Comparison of ENCODE assay signal across 8 cellular contexts in the genomic region with DNA sequence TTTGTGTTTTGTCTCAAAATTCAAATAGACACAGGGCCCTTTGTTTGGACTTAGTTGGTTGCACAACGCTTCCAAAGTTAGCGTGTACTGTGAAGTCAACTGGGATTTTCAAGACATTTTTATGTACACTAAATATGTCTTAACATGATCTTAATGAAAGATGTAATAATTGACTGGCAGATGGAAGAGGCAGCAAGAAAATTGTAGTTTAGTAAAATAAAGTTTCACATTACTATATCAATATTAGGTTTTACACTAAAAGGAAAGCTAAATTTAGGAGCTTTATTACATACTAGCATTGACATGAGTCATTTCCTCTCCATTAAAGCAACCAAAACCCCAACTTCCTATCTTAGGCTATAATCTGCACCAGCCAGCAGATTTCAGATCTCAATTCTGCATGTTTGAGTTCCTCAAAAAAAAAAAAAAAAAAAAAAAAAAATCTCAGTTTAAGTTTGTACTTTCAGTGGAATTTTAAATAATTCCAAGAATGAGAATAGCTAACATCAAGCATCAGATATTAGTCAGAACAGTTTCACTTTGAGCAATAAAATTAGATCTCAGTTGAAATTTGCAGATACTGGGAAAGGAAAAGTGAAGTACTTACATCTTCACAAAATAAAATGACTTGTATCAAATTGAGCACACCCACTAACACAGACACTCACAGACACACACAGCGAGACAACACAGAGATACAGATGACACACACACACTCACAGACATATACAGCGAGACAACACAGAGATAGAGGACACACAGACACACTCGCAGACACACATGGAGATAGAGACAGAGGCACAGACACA.
DNase-seq lines count a peak whose midpoint lies in the region; ATAC-seq, FAIRE-seq and TF ChIP-seq lines count a peak whose summit lies in the region.

No MANE protein-coding gene starts in this region.

- H3K27me3 ChIP-seq in right cardiac atrium (ENCODE audit: control insufficient read depth, insufficient read depth) (no peaks in the 10 kb centered on the region), suprapubic skin (no peaks in the 10 kb centered on the region)

- no peak overlapping the region for H3K4me3 ChIP-seq in right cardiac atrium (ENCODE audit: low read length)
- no peak overlapping the region for H3K4me3 ChIP-seq in suprapubic skin

- peak overlapping the region; percentile 19 for H3K27ac ChIP-seq in right cardiac atrium (ENCODE audit: low read length)
- H3K27ac ChIP-seq in suprapubic skin = peak overlapping the region; percentile 64

- no peaks in the 10 kb centered on the region for H3K27me3 Mint-ChIP-seq in activated T-helper 2 cell treated with anti-CD3 and anti-CD28 coated beads, Interferon-gamma antibody, Interleukin-2, Interleukin-4, amounts not matched to agents 10 μg/mL and 5 μg/mL and 100 μg/mL, durations not matched to agents 14 hours and 24 hours and 36 hours (ENCODE audit: low read depth)
- no peaks in the 10 kb centered on the region for H3K27me3 Mint-ChIP-seq in Calu3 (ENCODE audit: unreplicated experiment)

- no TSS peak for BruUV-seq in Calu3 (replicated peaks; lab: Mats Ljungman, UMichigan)

- no peak for FAIRE-seq in HTR-8/SVneo (lab: Jason Lieb, UNC)

- no peak overlapping the region for H3K4me3 Mint-ChIP-seq in activated T-helper 2 cell treated with anti-CD3 and anti-CD28 coated beads, Interferon-gamma antibody, Interleukin-2, Interleukin-4, amounts not matched to agents 10 μg/mL and 5 μg/mL and 100 μg/mL, durations not matched to agents 14 hours and 24 hours and 36 hours (ENCODE audit: low read depth)
- no peak overlapping the region for H3K4me3 Mint-ChIP-seq in Calu3 (ENCODE audit: low read depth, unreplicated experiment)

- CTCF ChIA-PET in Calu3 (lab: Charles Lee) = interaction anchor here (0.7 to 1.9 kb wide), 5 partner anchors 14 to 637 kb away, joined by 3 to 8 read pairs (median 3); no protein-coding TSS in a partner anchor

- TF ChIP-seq EP300 in suprapubic skin (IDR thresholded peaks at IDR 0.05) = no peak

- no peaks in the 10 kb centered on the region for H3K9me3 ChIP-seq in right cardiac atrium (ENCODE audit: control insufficient read depth, low read length)
- no peaks in the 10 kb centered on the region for H3K9me3 ChIP-seq in suprapubic skin

- TF ChIP-seq POLR2A in suprapubic skin (IDR thresholded peaks at IDR 0.05) = no peak

- no peaks in the 10 kb centered on the region for H3K36me3 ChIP-seq in suprapubic skin

- DNase-seq in GM03348 (ENCODE audit: low spot score) (peak; percentile 77), HTR-8/SVneo (ENCODE audit: insufficient read length, low spot score) (peak; percentile 32), right cardiac atrium (no peak), suprapubic skin (ENCODE audit: low spot score in 2 of 2) (no peak), omental fat pad (ENCODE audit: low spot score) (no peak), Calu3 (no peak)
- DNase-seq in activated T-helper 2 cell treated with anti-CD3 and anti-CD28 coated beads, Interferon-gamma antibody, Interleukin-2, Interleukin-4, amounts not matched to agents 10 μg/mL and 5 μg/mL and 100 μg/mL, durations not matched to agents 14 hours and 24 hours and 36 hours (ENCODE audit: low spot score) = peak; percentile 37

- TF ChIP-seq CTCF in suprapubic skin (IDR thresholded peaks at IDR 0.05) (no peak), omental fat pad (IDR thresholded peaks at IDR 0.05) (no peak), Calu3 (IDR thresholded peaks at IDR 0.05; ENCODE audit: unreplicated experiment) (no peak)

- H3K4me1 ChIP-seq in right cardiac atrium (ENCODE audit: control insufficient read depth, insufficient read depth, low read length) = peaks cover 8% of the 10 kb centered on the region
- H3K4me1 ChIP-seq in suprapubic skin = peaks cover 16% of the 10 kb centered on the region

- intact Hi-C loops in activated T-helper 2 cell treated with anti-CD3 and anti-CD28 coated beads, Interferon-gamma antibody, Interleukin-2, Interleukin-4, amounts not matched to agents 10 μg/mL and 5 μg/mL and 100 μg/mL, durations not matched to agents 14 hours and 24 hours and 36 hours (cut with micrococcal nuclease) = loop anchor here (1.0 to 10.0 kb wide), 11 partner anchors 57 to 667 kb away; a partner anchor contains a TSS
- intact Hi-C loops in right cardiac atrium (cut with DNase I) = no loop called here
- intact Hi-C loops in Calu3 (cut with micrococcal nuclease; ENCODE audit: unreplicated experiment) = loop anchor here (5.0 kb wide), 1 partner anchor 641 kb away; no protein-coding TSS in a partner anchor

- WGBS in right cardiac atrium = 53% methylated on average over 5 of the region's 5 CpGs
- WGBS in suprapubic skin = 49% methylated on average over 5 of the region's 5 CpGs

- H3K27ac Mint-ChIP-seq in activated T-helper 2 cell treated with anti-CD3 and anti-CD28 coated beads, Interferon-gamma antibody, Interleukin-2, Interleukin-4, amounts not matched to agents 10 μg/mL and 5 μg/mL and 100 μg/mL, durations not matched to agents 14 hours and 24 hours and 36 hours = no peak overlapping the region
- no peak overlapping the region for H3K27ac Mint-ChIP-seq in Calu3 (ENCODE audit: unreplicated experiment)

- ATAC-seq in GM21529 (IDR thresholded peaks at IDR 0.05; ENCODE audit: unreplicated experiment) = peak; percentile 61
- ATAC-seq in right cardiac atrium = peak; percentile 78 to 82
- no peak for ATAC-seq in omental fat pad (ENCODE audit: low FRiP score)

- H3K36me3 Mint-ChIP-seq in activated T-helper 2 cell treated with anti-CD3 and anti-CD28 coated beads, Interferon-gamma antibody, Interleukin-2, Interleukin-4, amounts not matched to agents 10 μg/mL and 5 μg/mL and 100 μg/mL, durations not matched to agents 14 hours and 24 hours and 36 hours (ENCODE audit: low read depth) = peaks cover 16% of the 10 kb centered on the region
- H3K36me3 Mint-ChIP-seq in Calu3 (ENCODE audit: insufficient read depth, unreplicated experiment) = no peaks in the 10 kb centered on the region

- H3K9me3 Mint-ChIP-seq in activated T-helper 2 cell treated with anti-CD3 and anti-CD28 coated beads, Interferon-gamma antibody, Interleukin-2, Interleukin-4, amounts not matched to agents 10 μg/mL and 5 μg/mL and 100 μg/mL, durations not matched to agents 14 hours and 24 hours and 36 hours = peaks cover 13% of the 10 kb centered on the region
- H3K9me3 Mint-ChIP-seq in Calu3 (ENCODE audit: low read depth, unreplicated experiment) = peaks cover 4% of the 10 kb centered on the region

- H3K4me1 Mint-ChIP-seq in activated T-helper 2 cell treated with anti-CD3 and anti-CD28 coated beads, Interferon-gamma antibody, Interleukin-2, Interleukin-4, amounts not matched to agents 10 μg/mL and 5 μg/mL and 100 μg/mL, durations not matched to agents 14 hours and 24 hours and 36 hours (ENCODE audit: low read depth) = peaks cover 46% of the 10 kb centered on the region
- H3K4me1 Mint-ChIP-seq in Calu3 (ENCODE audit: low read depth, unreplicated experiment) = no peaks in the 10 kb centered on the region

Comparison
In these comparisons a context has a peak if more than half of its experiments do, and no peak if none do; other contexts are left out.
1. DNase-seq: peak in GM03348 (single experiment), HTR-8/SVneo (single experiment) and activated T-helper 2 cell treated with anti-CD3 and anti-CD28 coated beads, Interferon-gamma antibody, Interleukin-2, Interleukin-4, amounts not matched to agents 10 μg/mL and 5 μg/mL and 100 μg/mL, durations not matched to agents 14 hours and 24 hours and 36 hours (single experiment); none in right cardiac atrium (0 of 3), suprapubic skin (0 of 2), omental fat pad (single experiment) and Calu3 (single experiment).
2. intact Hi-C loops: an anchor here in activated T-helper 2 cell treated with anti-CD3 and anti-CD28 coated beads, Interferon-gamma antibody, Interleukin-2, Interleukin-4, amounts not matched to agents 10 μg/mL and 5 μg/mL and 100 μg/mL, durations not matched to agents 14 hours and 24 hours and 36 hours (1.0 to 10.0 kb wide) and Calu3 (5.0 kb wide); none called in right cardiac atrium.